In the genomic region with DNA sequence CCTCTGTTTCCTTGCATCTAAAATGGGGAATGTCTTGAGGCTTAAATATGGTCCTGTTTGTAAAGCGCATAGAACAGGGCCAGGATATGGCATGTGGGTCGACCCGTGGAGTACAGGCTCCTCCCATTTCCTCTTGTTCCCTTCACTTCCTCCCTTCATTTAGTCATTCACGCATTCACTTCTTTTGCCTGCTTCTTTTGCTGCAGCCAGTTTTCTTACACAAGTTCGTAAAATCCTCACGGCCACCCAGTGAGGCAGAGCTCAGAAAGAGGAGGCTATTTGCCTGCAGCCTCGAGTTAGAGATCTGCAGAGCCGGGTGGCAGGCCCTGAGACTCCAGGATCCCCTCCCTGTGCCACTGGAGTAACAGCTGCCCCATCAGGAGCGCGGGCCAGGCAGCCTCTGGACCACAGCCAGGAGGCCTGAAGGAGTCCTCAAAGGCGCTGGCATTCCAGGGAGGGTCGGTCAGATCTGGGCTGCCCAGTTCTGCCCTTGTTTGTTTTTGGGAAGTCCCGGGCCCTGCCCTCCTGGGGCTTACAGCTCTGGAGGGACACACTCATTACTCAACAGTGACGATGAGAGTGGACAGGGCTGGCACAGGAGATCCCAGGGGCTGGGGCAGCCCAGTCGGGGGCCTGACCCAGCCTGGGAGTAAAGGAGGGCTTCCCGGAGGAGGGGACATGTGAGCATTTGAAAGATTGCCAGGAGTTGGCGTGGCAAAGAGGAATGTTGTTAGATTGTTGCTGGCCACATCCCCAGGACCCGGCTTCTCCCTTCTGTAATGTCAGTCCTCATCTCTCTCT, we compare ENCODE assay signal across 1 cellular context.
TF ChIP-seq lines count a peak whose summit lies in the region.

No MANE protein-coding gene starts in this region.

TF ChIP-seq in GM23338, 12 proteins besides CTCF, POLR2A, EP300 and RAD21 (continued from another document):
- TF ChIP-seq, protein P1, sequence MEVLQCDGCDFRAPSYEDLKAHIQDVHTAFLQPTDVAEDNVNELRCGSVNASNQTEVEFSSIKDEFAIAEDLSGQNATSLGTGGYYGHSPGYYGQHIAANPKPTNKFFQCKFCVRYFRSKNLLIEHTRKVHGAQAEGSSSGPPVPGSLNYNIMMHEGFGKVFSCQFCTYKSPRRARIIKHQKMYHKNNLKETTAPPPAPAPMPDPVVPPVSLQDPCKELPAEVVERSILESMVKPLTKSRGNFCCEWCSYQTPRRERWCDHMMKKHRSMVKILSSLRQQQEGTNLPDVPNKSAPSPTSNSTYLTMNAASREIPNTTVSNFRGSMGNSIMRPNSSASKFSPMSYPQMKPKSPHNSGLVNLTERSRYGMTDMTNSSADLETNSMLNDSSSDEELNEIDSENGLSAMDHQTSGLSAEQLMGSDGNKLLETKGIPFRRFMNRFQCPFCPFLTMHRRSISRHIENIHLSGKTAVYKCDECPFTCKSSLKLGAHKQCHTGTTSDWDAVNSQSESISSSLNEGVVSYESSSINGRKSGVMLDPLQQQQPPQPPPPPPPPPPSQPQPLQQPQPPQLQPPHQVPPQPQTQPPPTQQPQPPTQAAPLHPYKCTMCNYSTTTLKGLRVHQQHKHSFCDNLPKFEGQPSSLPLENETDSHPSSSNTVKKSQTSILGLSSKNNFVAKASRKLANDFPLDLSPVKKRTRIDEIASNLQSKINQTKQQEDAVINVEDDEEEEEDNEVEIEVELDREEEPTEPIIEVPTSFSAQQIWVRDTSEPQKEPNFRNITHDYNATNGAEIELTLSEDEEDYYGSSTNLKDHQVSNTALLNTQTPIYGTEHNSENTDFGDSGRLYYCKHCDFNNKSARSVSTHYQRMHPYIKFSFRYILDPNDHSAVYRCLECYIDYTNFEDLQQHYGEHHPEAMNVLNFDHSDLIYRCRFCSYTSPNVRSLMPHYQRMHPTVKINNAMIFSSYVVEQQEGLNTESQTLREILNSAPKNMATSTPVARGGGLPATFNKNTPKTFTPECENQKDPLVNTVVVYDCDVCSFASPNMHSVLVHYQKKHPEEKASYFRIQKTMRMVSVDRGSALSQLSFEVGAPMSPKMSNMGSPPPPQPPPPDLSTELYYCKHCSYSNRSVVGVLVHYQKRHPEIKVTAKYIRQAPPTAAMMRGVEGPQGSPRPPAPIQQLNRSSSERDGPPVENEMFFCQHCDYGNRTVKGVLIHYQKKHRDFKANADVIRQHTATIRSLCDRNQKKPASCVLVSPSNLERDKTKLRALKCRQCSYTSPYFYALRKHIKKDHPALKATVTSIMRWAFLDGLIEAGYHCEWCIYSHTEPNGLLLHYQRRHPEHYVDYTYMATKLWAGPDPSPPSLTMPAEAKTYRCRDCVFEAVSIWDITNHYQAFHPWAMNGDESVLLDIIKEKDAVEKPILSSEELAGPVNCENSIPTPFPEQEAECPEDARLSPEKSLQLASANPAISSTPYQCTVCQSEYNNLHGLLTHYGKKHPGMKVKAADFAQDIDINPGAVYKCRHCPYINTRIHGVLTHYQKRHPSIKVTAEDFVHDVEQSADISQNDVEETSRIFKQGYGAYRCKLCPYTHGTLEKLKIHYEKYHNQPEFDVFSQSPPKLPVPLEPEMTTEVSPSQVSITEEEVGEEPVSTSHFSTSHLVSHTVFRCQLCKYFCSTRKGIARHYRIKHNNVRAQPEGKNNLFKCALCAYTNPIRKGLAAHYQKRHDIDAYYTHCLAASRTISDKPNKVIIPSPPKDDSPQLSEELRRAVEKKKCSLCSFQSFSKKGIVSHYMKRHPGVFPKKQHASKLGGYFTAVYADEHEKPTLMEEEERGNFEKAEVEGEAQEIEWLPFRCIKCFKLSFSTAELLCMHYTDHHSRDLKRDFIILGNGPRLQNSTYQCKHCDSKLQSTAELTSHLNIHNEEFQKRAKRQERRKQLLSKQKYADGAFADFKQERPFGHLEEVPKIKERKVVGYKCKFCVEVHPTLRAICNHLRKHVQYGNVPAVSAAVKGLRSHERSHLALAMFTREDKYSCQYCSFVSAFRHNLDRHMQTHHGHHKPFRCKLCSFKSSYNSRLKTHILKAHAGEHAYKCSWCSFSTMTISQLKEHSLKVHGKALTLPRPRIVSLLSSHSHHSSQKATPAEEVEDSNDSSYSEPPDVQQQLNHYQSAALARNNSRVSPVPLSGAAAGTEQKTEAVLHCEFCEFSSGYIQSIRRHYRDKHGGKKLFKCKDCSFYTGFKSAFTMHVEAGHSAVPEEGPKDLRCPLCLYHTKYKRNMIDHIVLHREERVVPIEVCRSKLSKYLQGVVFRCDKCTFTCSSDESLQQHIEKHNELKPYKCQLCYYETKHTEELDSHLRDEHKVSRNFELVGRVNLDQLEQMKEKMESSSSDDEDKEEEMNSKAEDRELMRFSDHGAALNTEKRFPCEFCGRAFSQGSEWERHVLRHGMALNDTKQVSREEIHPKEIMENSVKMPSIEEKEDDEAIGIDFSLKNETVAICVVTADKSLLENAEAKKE (CRISPR knock-in tag; IDR thresholded peaks at IDR 0.05), result no peak
- TF ChIP-seq, protein P2, sequence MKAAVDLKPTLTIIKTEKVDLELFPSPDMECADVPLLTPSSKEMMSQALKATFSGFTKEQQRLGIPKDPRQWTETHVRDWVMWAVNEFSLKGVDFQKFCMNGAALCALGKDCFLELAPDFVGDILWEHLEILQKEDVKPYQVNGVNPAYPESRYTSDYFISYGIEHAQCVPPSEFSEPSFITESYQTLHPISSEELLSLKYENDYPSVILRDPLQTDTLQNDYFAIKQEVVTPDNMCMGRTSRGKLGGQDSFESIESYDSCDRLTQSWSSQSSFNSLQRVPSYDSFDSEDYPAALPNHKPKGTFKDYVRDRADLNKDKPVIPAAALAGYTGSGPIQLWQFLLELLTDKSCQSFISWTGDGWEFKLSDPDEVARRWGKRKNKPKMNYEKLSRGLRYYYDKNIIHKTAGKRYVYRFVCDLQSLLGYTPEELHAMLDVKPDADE (IDR thresholded peaks at IDR 0.05), result no peak
- TF ChIP-seq CREB1 (CRISPR knock-in tag; IDR thresholded peaks at IDR 0.05; ENCODE audit: low read depth) (no peak), EZH2phosphoT487 (IDR thresholded peaks at IDR 0.05; ENCODE audit: unreplicated experiment) (no peak), ZNF331 (CRISPR knock-in tag; IDR thresholded peaks at IDR 0.05; ENCODE audit: low read depth) (no peak)
